Comparison of ENCODE assay signal across 8 cellular contexts in genomic region chr3:49674491-49674983, GRCh38. TPM values are rescaled to one million over a fixed set of nuclear protein-coding genes. Genes with fewer than 3 reads are reported as not detected.
A peak's percentile ranks its signal among the peaks of the same experiment; 100 is the strongest.
DNase-seq lines count a peak whose midpoint lies in the region; ATAC-seq and TF ChIP-seq lines count a peak whose summit lies in the region.

No MANE protein-coding gene starts in this region.

- H3K4me3 ChIP-seq in HUES48 (ENCODE audit: low read depth, low read length): peak overlapping the region; percentile 93
- peak overlapping the region; percentile 93 for H3K4me3 ChIP-seq in adipocyte (ENCODE audit: low read length)
- peak overlapping the region; percentile 72 to 97 for H3K4me3 ChIP-seq in left lung
- H3K4me3 ChIP-seq in stomach smooth muscle (ENCODE audit: low read length in 2 of 2): peak overlapping the region; percentile 79 to 88

- DNase-seq in activated naive CD4-positive, alpha-beta T cell treated with Interleukin-2 at 50 U/mL for 16 hours: peak; percentile 18
- no peak for DNase-seq in activated naive CD4-positive, alpha-beta T cell (lab: John Stamatoyannopoulos, UW)
- DNase-seq in adipocyte (ENCODE audit: low read depth) (no peak), left lung (no peak), AML-193 (lab: John Stamatoyannopoulos, UW) (no peak), NCI-H2171 (lab: John Stamatoyannopoulos, UW) (no peak)

- H3K4me1 ChIP-seq in HUES48 (ENCODE audit: control insufficient read depth, insufficient read depth, low read length) (0 out of 2 replicates have a peak, but pooled peaks cover 3% of the 10 kb centered on the region), adipocyte (ENCODE audit: control insufficient read depth, insufficient read depth, low read length) (peaks cover 17% of the 10 kb centered on the region), left lung (peaks cover 7 to 32% of the 10 kb centered on the region in 2 donors), stomach smooth muscle (ENCODE audit: control insufficient read depth, insufficient read depth, low read length) (peaks cover 19% of the 10 kb centered on the region)

- no peak for TF ChIP-seq CTCF in left lung (IDR thresholded peaks at IDR 0.05)

- H3K9ac ChIP-seq in HUES48 (ENCODE audit: low read depth, low read length) (peak overlapping the region; percentile 77), adipocyte (ENCODE audit: low read length) (peak overlapping the region; percentile 93), stomach smooth muscle (ENCODE audit: low read length in 2 of 2) (peak overlapping the region; percentile 73 to 75)

- ATAC-seq in left lung: peak; percentile 25

- H3K9me3 ChIP-seq in HUES48 (ENCODE audit: control insufficient read depth, insufficient read depth, low read length): no peaks in the 10 kb centered on the region
- no peaks in the 10 kb centered on the region for H3K9me3 ChIP-seq in adipocyte (ENCODE audit: control insufficient read depth, low read length)
- no peaks in the 10 kb centered on the region for H3K9me3 ChIP-seq in left lung
- H3K9me3 ChIP-seq in stomach smooth muscle (ENCODE audit: control insufficient read depth in 2 of 2, low read length in 2 of 2): no peaks in the 10 kb centered on the region

- H3K27me3 ChIP-seq in HUES48 (ENCODE audit: control insufficient read depth, insufficient read depth, low read length): no peaks in the 10 kb centered on the region
- H3K27me3 ChIP-seq in adipocyte (replicated peaks; ENCODE audit: control insufficient read depth, insufficient read depth, low read length): no peaks in the 10 kb centered on the region
- no peaks in the 10 kb centered on the region for H3K27me3 ChIP-seq in left lung
- H3K27me3 ChIP-seq in stomach smooth muscle (ENCODE audit: control insufficient read depth in 1 of 2, insufficient read depth in 2 of 2, low read length in 2 of 2): peaks cover 0 to under 1% of the 10 kb centered on the region in 2 donors

- intact Hi-C loops in left lung (cut with DNase I): loop anchor here in 1 of 2 donors (5.0 kb wide), 1 partner anchor 137 kb away; no protein-coding TSS in a partner anchor

- peaks cover 43% of the 10 kb centered on the region for H3K36me3 ChIP-seq in HUES48 (ENCODE audit: control insufficient read depth, insufficient read depth, low read length)
- peaks cover 41% of the 10 kb centered on the region for H3K36me3 ChIP-seq in adipocyte (ENCODE audit: control insufficient read depth, insufficient read depth, low read length, severe bottlenecking)
- H3K36me3 ChIP-seq in left lung: peaks cover 0 to 41% of the 10 kb centered on the region in 2 donors
- H3K36me3 ChIP-seq in stomach smooth muscle (ENCODE audit: control insufficient read depth in 2 of 2, insufficient read depth in 2 of 2, low read length in 2 of 2): peaks cover 33 to 36% of the 10 kb centered on the region in 2 donors

- H3K27ac ChIP-seq in HUES48 (ENCODE audit: low read depth, low read length): peak overlapping the region; percentile 95
- H3K27ac ChIP-seq in left lung: peak overlapping the region; percentile 86 to 97
- no peak overlapping the region for H3K27ac ChIP-seq in stomach smooth muscle (ENCODE audit: low read length)

RNA-seq across cellular contexts. Expression of gene APEH, which starts 0.4 kb away (rescaled TPM):
- total RNA-seq in left lung: 100 to 1,000 TPM; 121 to 122 TPM

RNA-seq across cellular contexts. Expression of gene MST1, which starts 14.7 kb away (rescaled TPM):
- 10 to 100 TPM; 12.5 to 19.1 TPM for total RNA-seq in left lung

RNA-seq across cellular contexts. Expression of gene RNF123, which starts 14.8 kb away (rescaled TPM):
- 10 to 100 TPM; 40.9 to 45.0 TPM for total RNA-seq in left lung

RNA-seq across cellular contexts. Expression of gene AMIGO3, which starts 44.9 kb away (rescaled TPM):
- under 1 TPM in 1 of 2 donors, not detected in 1; 0.47 TPM for total RNA-seq in left lung

RNA-seq across cellular contexts. Expression of gene GMPPB, which starts 49.2 kb away (rescaled TPM):
- total RNA-seq in left lung: 10 to 100 TPM; 41.0 to 69.5 TPM
